Comparison of ENCODE assay signal across 9 cellular contexts in the genomic region with DNA sequence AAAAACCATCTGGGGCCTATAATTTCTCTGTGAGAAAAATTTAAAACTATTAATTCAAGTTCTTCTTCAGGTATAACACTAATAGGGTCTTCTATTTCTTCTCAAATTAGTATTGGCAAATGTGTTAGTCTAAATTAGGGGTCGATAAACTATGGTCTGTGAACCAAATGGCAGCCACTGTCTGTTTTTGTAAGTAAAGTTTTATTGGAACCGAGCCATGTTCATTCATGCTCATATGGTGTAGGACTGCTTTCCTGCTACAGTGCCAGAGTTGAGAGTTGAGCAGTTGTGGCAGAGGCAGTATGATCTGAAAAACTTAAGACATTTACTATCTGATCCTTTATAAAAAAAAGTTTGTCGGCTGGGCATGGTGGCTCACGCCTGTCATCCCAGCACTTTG.
"Had no signal": no experiment of that assay in that cellular context is flagged by ENCODE, and none has a peak within 500 bp of the region (broad histone marks: within the 10 kb centered on the region; RNA-seq: fewer than 3 reads in every experiment).

No MANE protein-coding gene starts in this region.

- ATAC-seq: HCT116 had no signal

- H3K27ac ChIP-seq: GM23248 had no signal

- FAIRE-seq: HTR-8/SVneo had no signal

- H3K27ac Mint-ChIP-seq: HFFc6 had no signal

- H3K36me3 ChIP-seq: HAP-1 had no signal

- H3K9ac ChIP-seq: GM23248 had no signal

- DNase-seq: GM23248, GOT3, H7, HFFc6, IMR-90, KBM-7 had no signal

- H3K4me3 ChIP-seq: GM23248, HAP-1 had no signal

- H2AFZ ChIP-seq: GM23248 had no signal

- H3K4me3 Mint-ChIP-seq: HFFc6 had no signal

- H3K9me3 ChIP-seq: HAP-1 had no signal

- H3K9me3 Mint-ChIP-seq: HFFc6 had no signal

- H3K4me1 ChIP-seq: HAP-1 had no signal
